9 cellular contexts compared by ENCODE assay signal in the genomic region with DNA sequence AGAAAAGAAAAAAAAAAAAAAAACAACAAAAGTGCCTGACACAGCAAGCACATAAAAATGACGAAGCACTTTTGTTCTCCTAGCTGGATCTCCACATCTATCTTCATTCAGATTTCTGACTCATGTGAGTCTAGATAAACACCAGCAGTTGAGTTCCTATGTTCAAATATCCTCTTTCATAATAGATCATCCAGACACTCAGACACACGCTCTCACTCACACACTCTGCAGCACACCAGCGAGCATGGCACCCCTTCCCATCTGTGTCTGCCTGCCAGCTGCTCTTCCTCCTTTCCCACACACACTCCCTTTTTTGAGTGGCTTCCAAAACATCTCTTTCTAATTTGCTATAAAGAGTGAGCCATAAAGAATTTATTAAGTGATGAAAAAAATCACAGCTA. TPM values are rescaled to one million over a fixed set of nuclear protein-coding genes. Genes with fewer than 3 reads are reported as not detected.
DNase-seq lines count a peak whose midpoint lies in the region; ATAC-seq and TF ChIP-seq lines count a peak whose summit lies in the region.
"Had no signal": no experiment of that assay in that cellular context is flagged by ENCODE, and none has a peak within 500 bp of the region (broad histone marks: within the 10 kb centered on the region; RNA-seq: fewer than 3 reads in every experiment).

No MANE protein-coding gene starts in this region.

- H3K9me1 ChIP-seq in IMR-90 (ENCODE audit: insufficient read depth, low read length), result peaks cover 4% of the 10 kb centered on the region

- no peak overlapping the region for H2BK5ac ChIP-seq in IMR-90 (ENCODE audit: low read depth, low read length, poor library complexity, severe bottlenecking)

- no peak overlapping the region for H2BK120ac ChIP-seq in IMR-90 (ENCODE audit: low read depth, low read length)

- peak; percentile 68 for ATAC-seq in IMR-90 (ENCODE audit: low read depth)
- ATAC-seq in left lobe of liver, result peak; percentile 50
- no peak for ATAC-seq in effector memory CD8-positive, alpha-beta T cell (replicated peaks)
- ATAC-seq in GM23338, result no peak

- TF ChIP-seq RAD21 in IMR-90 (IDR thresholded peaks at IDR 0.05; ENCODE audit: low read length), result no peak

- TF ChIP-seq POLR2A in IMR-90 (IDR thresholded peaks at IDR 0.05; ENCODE audit: low read depth, low read length) (no peak), adrenal gland (IDR thresholded peaks at IDR 0.05) (no peak)

- H3K9me2 ChIP-seq in GM23338 (ENCODE audit: insufficient read depth), result no peaks in the 10 kb centered on the region

- dilution Hi-C loops in IMR-90 (cut with HindIII; ENCODE audit: low sequenced_read_pairs, unreplicated experiment), result no loop called here

- no peak overlapping the region for H3K4ac ChIP-seq in IMR-90 (ENCODE audit: low read depth, low read length)

- H3K14ac ChIP-seq in IMR-90 (replicated peaks; ENCODE audit: low read depth, low read length), result no peak overlapping the region

- H3K4me2 ChIP-seq in IMR-90 (ENCODE audit: low read depth, low read length) (no peak overlapping the region), GM23338 (no peak overlapping the region)
- H3K4me2 ChIP-seq: neural progenitor cell had no signal

- H3F3A ChIP-seq in GM23338 (replicated peaks; ENCODE audit: low read depth), result no peaks in the 10 kb centered on the region

- H3K4me1 ChIP-seq in IMR-90 (ENCODE audit: control insufficient read depth, insufficient read depth, low read length) (peaks cover 6% of the 10 kb centered on the region), adrenal gland (replicated peaks in 1 of 2) (peaks cover 0 to 12% of the 10 kb centered on the region in 2 donors), GM23338 (ENCODE audit: insufficient read depth) (peaks cover 4% of the 10 kb centered on the region; the same call in 1 of the 2 replicates)
- H3K4me1 ChIP-seq: neural progenitor cell had no signal

- no peak overlapping the region for H3K9ac ChIP-seq in IMR-90 (ENCODE audit: low read depth, low read length)
- H3K9ac ChIP-seq: neural progenitor cell had no signal

- no peak overlapping the region for H2AK9ac ChIP-seq in IMR-90 (replicated peaks; ENCODE audit: low read depth, low read length, poor library complexity)

- no TSS peak for BruUV-seq in IMR-90 (replicated peaks; lab: Mats Ljungman, UMichigan)

- DNase-seq in AG08395 (ENCODE audit: low spot score) (peak; percentile 70), IMR-90 (peak; percentile 91), adrenal gland (peak in 4 of 7 donors; percentile 33 to 47 (median 42)), left lobe of liver (ENCODE audit: low spot score) (no peak), COR-L47 (lab: John Stamatoyannopoulos, UW) (no peak), GM23338 (ENCODE audit: low spot score) (no peak)
- DNase-seq in activated CD8-positive, alpha-beta memory T cell treated with anti-CD3 and anti-CD28 coated beads, Interleukin-2, amount 50 U/mL, for 4 hours, result no peak
- no peak for DNase-seq in effector memory CD8-positive, alpha-beta T cell

- H3K27ac Mint-ChIP-seq in effector memory CD8-positive, alpha-beta T cell, result peak overlapping the region in 1 of 2 donors; percentile 20
- no peak overlapping the region for H3K27ac Mint-ChIP-seq in GM23338
- H3K27ac Mint-ChIP-seq: neural progenitor cell had no signal

- H3K36me3 ChIP-seq in IMR-90 (ENCODE audit: control insufficient read depth, insufficient read depth, low read length), result peaks cover 14% of the 10 kb centered on the region
- peaks cover 0 to 20% of the 10 kb centered on the region in 2 donors for H3K36me3 ChIP-seq in adrenal gland (replicated peaks in 1 of 2)
- H3K36me3 ChIP-seq in GM23338 (ENCODE audit: insufficient read depth), result no peaks in the 10 kb centered on the region
- H3K36me3 ChIP-seq: neural progenitor cell had no signal

- H4K5ac ChIP-seq in IMR-90 (ENCODE audit: low read depth, low read length), result no peak overlapping the region

- TF ChIP-seq CTCF in IMR-90 (conservative IDR thresholded peaks at IDR 0.05; ENCODE audit: low read depth, low read length) (no peak), adrenal gland (IDR thresholded peaks at IDR 0.05) (no peak), GM23338 (conservative IDR thresholded peaks at IDR 0.05; ENCODE audit: low read depth in 2 of 2) (no peak)

- no CpG with 5 or more reads among the region's 3 CpGs for WGBS in IMR-90 (ENCODE audit: extremely low coverage in 2 of 2, insufficient read length in 1 of 2), 2 experiments
- WGBS in adrenal gland, 4 donors, result 10 to 18% (median 16%) methylated on average over 3 of the region's 3 CpGs

- no peak overlapping the region for H3K4me3 Mint-ChIP-seq in effector memory CD8-positive, alpha-beta T cell
- H3K4me3 Mint-ChIP-seq in GM23338, result no peak overlapping the region; the same call in 2 of the 3 replicates
- H3K4me3 Mint-ChIP-seq: neural progenitor cell had no signal

- no peaks in the 10 kb centered on the region for H3K27me3 Mint-ChIP-seq in effector memory CD8-positive, alpha-beta T cell
- peaks cover 4% of the 10 kb centered on the region for H3K27me3 Mint-ChIP-seq in GM23338 (ENCODE audit: insufficient read depth, low read depth, poor library complexity)

- H3K27ac ChIP-seq in IMR-90 (ENCODE audit: insufficient read depth, low read length), result no peak overlapping the region
- H3K27ac ChIP-seq in adrenal gland, result peak overlapping the region in 2 of 5 donors; percentile 70
- H3K27ac ChIP-seq in GM23338 (ENCODE audit: low read depth), result no peak overlapping the region
- H3K27ac ChIP-seq: neural progenitor cell had no signal

- no peak overlapping the region for H2AK5ac ChIP-seq in IMR-90 (ENCODE audit: low read depth, low read length)

- no peak overlapping the region for H2BK15ac ChIP-seq in IMR-90 (ENCODE audit: low read depth, low read length)

- no peaks in the 10 kb centered on the region for H3K9me3 Mint-ChIP-seq in effector memory CD8-positive, alpha-beta T cell
- no peaks in the 10 kb centered on the region for H3K9me3 Mint-ChIP-seq in GM23338
- H3K9me3 Mint-ChIP-seq: neural progenitor cell had no signal

- H3K4me3 ChIP-seq in IMR-90 (ENCODE audit: insufficient read depth, low read depth, low read length), result no peak overlapping the region
- no peak overlapping the region for H3K4me3 ChIP-seq in adrenal gland
- H3K4me3 ChIP-seq in GM23338, result no peak overlapping the region
- H3K4me3 ChIP-seq: neural progenitor cell had no signal

- H3K27me3 ChIP-seq in IMR-90 (ENCODE audit: control insufficient read depth, insufficient read depth, low read length) (no peaks in the 10 kb centered on the region), adrenal gland (no peaks in the 10 kb centered on the region), GM23338 (ENCODE audit: insufficient read depth) (no peaks in the 10 kb centered on the region)
- H3K27me3 ChIP-seq: neural progenitor cell had no signal

- in situ Hi-C loops in IMR-90 (cut with MboI; ENCODE audit: low sequenced_read_pairs), result no loop called here

- no peak overlapping the region for H3K56ac ChIP-seq in IMR-90 (ENCODE audit: extremely low read depth, insufficient read depth, low read length)

- H3K36me3 Mint-ChIP-seq in effector memory CD8-positive, alpha-beta T cell (ENCODE audit: insufficient read depth), result peaks cover 12% of the 10 kb centered on the region
- no peaks in the 10 kb centered on the region for H3K36me3 Mint-ChIP-seq in GM23338 (ENCODE audit: low read depth)
- H3K36me3 Mint-ChIP-seq: neural progenitor cell had no signal

- intact Hi-C loops in IMR-90 (cut with micrococcal nuclease), result loop anchor here (2.0 kb wide), 1 partner anchor 19 kb away; a partner anchor contains a TSS
- intact Hi-C loops in adrenal gland (cut with DNase I), result no loop called here

- no peak overlapping the region for H2BK20ac ChIP-seq in IMR-90 (ENCODE audit: low read depth, low read length)

- CTCF ChIA-PET in IMR-90 (lab: Yijun Ruan, JAX), result interaction anchor here (0.6 kb wide), 1 partner anchor 744 kb away, joined by 5 read pairs; no protein-coding TSS in a partner anchor

- no peaks in the 10 kb centered on the region for H3K79me1 ChIP-seq in IMR-90 (ENCODE audit: low read depth in 1 of 2, low read length in 2 of 2)

- no peak overlapping the region for H3K23ac ChIP-seq in IMR-90 (ENCODE audit: low read depth, low read length)

- H3K79me2 ChIP-seq in GM23338 (replicated peaks; ENCODE audit: insufficient read depth), result no peaks in the 10 kb centered on the region

- no peak overlapping the region for H4K8ac ChIP-seq in IMR-90 (ENCODE audit: low read depth in 2 of 2, low read length in 2 of 2)

- peaks cover 18% of the 10 kb centered on the region for H4K20me1 ChIP-seq in IMR-90 (ENCODE audit: insufficient read depth, low read length)
- no peaks in the 10 kb centered on the region for H4K20me1 ChIP-seq in GM23338 (replicated peaks; ENCODE audit: insufficient read depth)

- H3K9me3 ChIP-seq in IMR-90 (ENCODE audit: control insufficient read depth, insufficient read depth, low read length) (no peaks in the 10 kb centered on the region), adrenal gland (replicated peaks in 1 of 3) (no peaks in the 10 kb centered on the region)

- no peaks in the 10 kb centered on the region for H3K4me1 Mint-ChIP-seq in effector memory CD8-positive, alpha-beta T cell (ENCODE audit: low read depth in 2 of 2)
- peaks cover 10% of the 10 kb centered on the region; the same call in 2 of the 3 replicates for H3K4me1 Mint-ChIP-seq in GM23338
- H3K4me1 Mint-ChIP-seq: neural progenitor cell had no signal

- H3K18ac ChIP-seq in IMR-90 (ENCODE audit: low read depth, low read length), result no peak overlapping the region

- no peak overlapping the region for H4K91ac ChIP-seq in IMR-90 (ENCODE audit: insufficient read depth, low read depth, low read length)

- H2AFZ ChIP-seq in IMR-90 (replicated peaks; ENCODE audit: low read length, poor library complexity) (no peak overlapping the region), GM23338 (no peak overlapping the region)
- H2AFZ ChIP-seq: neural progenitor cell had no signal

- POLR2A ChIA-PET in IMR-90 (lab: Charles Lee; ENCODE audit: unreplicated experiment), result no interaction called here

RNA-seq across cellular contexts. Expression of a gene that starts 19.8 kb away (rescaled TPM):
- total RNA-seq in IMR-90 (2012; rRNA removed), result not detected in 2 replicates
- polyA plus RNA-seq in IMR-90 (2012; rRNA removed), result 0.06 and 0.07 TPM in 2 replicates
- not detected in 2 replicates for polyA plus RNA-seq in IMR-90 (2012; cell fraction: cytosol; rRNA removed)
- 0.65 and 0.78 TPM in 2 replicates for polyA plus RNA-seq in IMR-90 (2012; cell fraction: nucleus; rRNA removed; ENCODE audit: low replicate concordance)
- 1 to 10 TPM; 1.2 to 4.1 (median 2.4) TPM for total RNA-seq in adrenal gland
- polyA plus RNA-seq in adrenal gland, result 10 to 100 TPM in 2 of 3 donors, 1 to 10 TPM in 1; 3.2 to 24.1 (median 12.1) TPM
- total RNA-seq in left lobe of liver, result 0.65 TPM
- total RNA-seq in GM23338 (2014; rRNA removed; shearing (Covaris generic)), result 0.14 TPM in 1 of 2 replicates, not detected in the other
- not detected in 2 replicates for polyA plus RNA-seq in GM23338 (2016; fragmentation: Nextera tagmentation; extraction: Ambion mirVana)

RNA-seq across cellular contexts. Expression of a gene that starts 36.0 kb away (rescaled TPM):
- 17.5 and 19.4 TPM in 2 replicates for total RNA-seq in IMR-90 (2012; rRNA removed)
- polyA plus RNA-seq in IMR-90 (2012; rRNA removed), result 103 and 115 TPM in 2 replicates
- 63.3 and 67.6 TPM in 2 replicates for polyA plus RNA-seq in IMR-90 (2012; cell fraction: cytosol; rRNA removed)
- 96.3 and 166 TPM in 2 replicates for polyA plus RNA-seq in IMR-90 (2012; cell fraction: nucleus; rRNA removed; ENCODE audit: low replicate concordance)
- total RNA-seq in adrenal gland, result 100 to 1,000 TPM in 7 of 8 donors, 10 to 100 TPM in 1; 82.2 to 219 (median 169) TPM
- polyA plus RNA-seq in adrenal gland, result 100 to 1,000 TPM in 2 of 3 donors, 10 to 100 TPM in 1; 80.1 to 372 (median 289) TPM
- 49.4 TPM for total RNA-seq in left lobe of liver
- 41.0 and 43.8 TPM in 2 replicates for total RNA-seq in GM23338 (2014; rRNA removed; shearing (Covaris generic))
- 37.0 and 43.0 TPM in 2 replicates for polyA plus RNA-seq in GM23338 (2016; fragmentation: Nextera tagmentation; extraction: Ambion mirVana)

RNA-seq across cellular contexts. Expression of a gene that starts 58.3 kb away (rescaled TPM):
- total RNA-seq in IMR-90 (2012; rRNA removed), result not detected in 2 replicates
- polyA plus RNA-seq in IMR-90 (2012; rRNA removed), result not detected in 2 replicates
- not detected in 2 replicates for polyA plus RNA-seq in IMR-90 (2012; cell fraction: cytosol; rRNA removed)
- not detected in 2 replicates for polyA plus RNA-seq in IMR-90 (2012; cell fraction: nucleus; rRNA removed; ENCODE audit: low replicate concordance)
- total RNA-seq in adrenal gland, result not detected
- polyA plus RNA-seq in adrenal gland, result not detected
- not detected for total RNA-seq in left lobe of liver
- total RNA-seq in GM23338 (2014; rRNA removed; shearing (Covaris generic)), result not detected in 2 replicates
- polyA plus RNA-seq in GM23338 (2016; fragmentation: Nextera tagmentation; extraction: Ambion mirVana), result not detected in 2 replicates

Comparison
In these comparisons a context has a peak if more than half of its experiments do, and no peak if none do; other contexts are left out.
1. DNase-seq: peak in AG08395 (single experiment), IMR-90 (single experiment) and adrenal gland (4 of 7); none in left lobe of liver (single experiment), COR-L47 (single experiment), activated CD8-positive, alpha-beta memory T cell treated with anti-CD3 and anti-CD28 coated beads, Interleukin-2, amount 50 U/mL, for 4 hours (single experiment), effector memory CD8-positive, alpha-beta T cell (0 of 3) and GM23338 (single experiment).
2. ATAC-seq: peak in IMR-90 (single experiment) and left lobe of liver (single experiment); none in effector memory CD8-positive, alpha-beta T cell (single experiment) and GM23338 (single experiment).